1 cellular context compared by ENCODE assay signal in genomic region chr16:4253394-4254150, GRCh38.
TF ChIP-seq lines count a peak whose summit lies in the region.

No MANE protein-coding gene starts in this region.

TF ChIP-seq in GM12878, 131 proteins besides CTCF, POLR2A, EP300 and RAD21 (continued from another document):
- TF ChIP-seq ZBTB4 (CRISPR knock-in tag; IDR thresholded peaks at IDR 0.05) = no peak
- no peak for TF ChIP-seq YBX1 (IDR thresholded peaks at IDR 0.05)
- TF ChIP-seq CEBPZ (IDR thresholded peaks at IDR 0.05; ENCODE audit: low read depth, low read length) = no peak
- TF ChIP-seq MTA3 (IDR thresholded peaks at IDR 0.05; ENCODE audit: borderline replicate concordance, low read length) = no peak
